In the genomic region with DNA sequence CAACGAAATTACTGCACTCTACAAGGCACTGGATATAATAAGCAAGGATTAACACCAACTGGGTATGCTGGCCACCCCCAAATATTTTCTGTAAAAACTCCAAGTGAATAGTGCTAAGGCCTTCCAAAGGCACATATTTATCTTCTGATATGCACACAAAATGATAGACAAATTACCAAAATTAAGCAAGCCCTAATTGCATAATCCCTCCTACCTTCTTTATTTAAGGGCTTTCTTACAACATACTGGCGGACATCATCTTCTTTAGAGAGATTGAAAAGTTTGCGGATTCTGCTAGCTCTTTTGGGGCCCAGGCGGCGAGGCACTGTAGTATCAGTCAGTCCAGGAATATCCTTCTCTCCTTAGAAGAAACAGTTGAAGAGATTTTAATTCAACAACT, we compare ENCODE assay signal across 9 cellular contexts. TPM values are rescaled to one million over a fixed set of nuclear protein-coding genes. Genes with fewer than 3 reads are reported as not detected.
A peak's percentile ranks its signal among the peaks of the same experiment; 100 is the strongest.
DNase-seq lines count a peak whose midpoint lies in the region; ATAC-seq and TF ChIP-seq lines count a peak whose summit lies in the region.
"Had no signal": no experiment of that assay in that cellular context is flagged by ENCODE, and none has a peak within 500 bp of the region (broad histone marks: within the 10 kb centered on the region; RNA-seq: fewer than 3 reads in every experiment).

No MANE protein-coding gene starts in this region.

- in situ Hi-C loops in mammary epithelial cell (cut with MboI; ENCODE audit: low sequenced_read_pairs in 2 of 2) = no loop called here

- H3K4me2 ChIP-seq in mammary epithelial cell (ENCODE audit: insufficient read depth, low read depth, low read length) = peak overlapping the region; percentile 82

- no TSS peak for BruUV-seq in mammary epithelial cell (replicated peaks; lab: Mats Ljungman, UMichigan)

- peaks cover 6% of the 10 kb centered on the region for H4K20me1 ChIP-seq in mammary epithelial cell (ENCODE audit: insufficient read depth, low read length)

- no peaks in the 10 kb centered on the region for H3K36me3 Mint-ChIP-seq in IgD-negative memory B cell
- H3K36me3 Mint-ChIP-seq in natural killer cell = peaks cover 36% of the 10 kb centered on the region

- no peaks in the 10 kb centered on the region for H3K27me3 ChIP-seq in mammary epithelial cell (ENCODE audit: insufficient read depth, low read length)

- H3K4me1 Mint-ChIP-seq in IgD-negative memory B cell = peaks cover 20 to 35% (median 23%) of the 10 kb centered on the region in 3 donors
- peaks cover 36 to 46% of the 10 kb centered on the region in 2 donors for H3K4me1 Mint-ChIP-seq in natural killer cell

- peak overlapping the region; percentile 97 for H3K9ac ChIP-seq in mammary epithelial cell (ENCODE audit: insufficient read depth, low read length)

- peak overlapping the region; percentile 13 to 99 (median 86) for H3K27ac Mint-ChIP-seq in IgD-negative memory B cell
- H3K27ac Mint-ChIP-seq in natural killer cell = peak overlapping the region; percentile 93 to 99

- ATAC-seq in natural killer cell (no peak), GM21367 (IDR thresholded peaks at IDR 0.05; ENCODE audit: unreplicated experiment) (no peak), GM19397 (IDR thresholded peaks at IDR 0.05; ENCODE audit: unreplicated experiment) (no peak), HG03520 (IDR thresholded peaks at IDR 0.05; ENCODE audit: unreplicated experiment) (no peak)

- peaks cover 54% of the 10 kb centered on the region for H3K36me3 ChIP-seq in mammary epithelial cell (ENCODE audit: insufficient read depth, low read length)

- H3K9me3 Mint-ChIP-seq in IgD-negative memory B cell (no peaks in the 10 kb centered on the region), natural killer cell (no peaks in the 10 kb centered on the region)

- CTCF ChIA-PET in mammary epithelial cell (lab: Charles Lee; ENCODE audit: low non-redundant PET) = no interaction called here

- TF ChIP-seq CTCF in mammary epithelial cell (conservative IDR thresholded peaks at IDR 0.05 in 1 of 2, IDR thresholded peaks at IDR 0.05 in 1 of 2; ENCODE audit: extremely low read depth in 1 of 2, insufficient read depth in 1 of 2, low read depth in 1 of 2, low read length in 2 of 2) (no peak), natural killer cell (IDR thresholded peaks at IDR 0.05) (no peak)

- peaks cover 15% of the 10 kb centered on the region for H3K4me1 ChIP-seq in mammary epithelial cell (ENCODE audit: insufficient read depth, low read length)

- dilution Hi-C loops in mammary epithelial cell (cut with HindIII; ENCODE audit: low sequenced_read_pairs) = loop anchor here (5.0 to 10.0 kb wide), 2 partner anchors 57 to 146 kb away; a partner anchor contains a TSS

- intact Hi-C loops in mammary epithelial cell (cut with micrococcal nuclease) (loop anchor here (10.0 kb wide), 1 partner anchor 143 kb away; a partner anchor contains a TSS), natural killer cell (cut with micrococcal nuclease) (no loop called here)

- WGBS in mammary epithelial cell (ENCODE audit: low coverage, missing lambda C conversion rate) = 49% methylated on average over 5 of the region's 5 CpGs

- H3K4me3 ChIP-seq in mammary epithelial cell (replicated peaks in 1 of 3; ENCODE audit: insufficient read depth in 1 of 3, low read depth in 2 of 3, low read length in 3 of 3) = peak overlapping the region; percentile 17 to 72 (median 60)

- H3K4me3 Mint-ChIP-seq in IgD-negative memory B cell = peak overlapping the region; percentile 88 to 98 (median 96)
- H3K4me3 Mint-ChIP-seq in natural killer cell = peak overlapping the region; percentile 96

- H3K9me3 ChIP-seq in mammary epithelial cell (replicated peaks; ENCODE audit: insufficient read depth, low read length) = no peaks in the 10 kb centered on the region

- no peak overlapping the region for H2AFZ ChIP-seq in mammary epithelial cell (ENCODE audit: low read depth, low read length)

- H3K27me3 Mint-ChIP-seq in IgD-negative memory B cell = no peaks in the 10 kb centered on the region
- H3K27me3 Mint-ChIP-seq in natural killer cell (ENCODE audit: low read depth in 2 of 2) = no peaks in the 10 kb centered on the region

- H3K27ac ChIP-seq in mammary epithelial cell (ENCODE audit: insufficient read depth, low read depth, low read length) = no peak overlapping the region

- peaks cover 39% of the 10 kb centered on the region for H3K79me2 ChIP-seq in mammary epithelial cell (ENCODE audit: insufficient read depth, low read length)

- DNase-seq in CD1c-positive myeloid dendritic cell (ENCODE audit: extremely low spot score) = peak; percentile 30
- DNase-seq in mammary epithelial cell = no peak
- DNase-seq in natural killer cell = no peak
- DNase-seq in NCI-H1694 treated with DMSO at 0.1 percent for 48 hours (lab: John Stamatoyannopoulos, UW) = no peak
- DNase-seq: T-helper 9 cell had no signal

RNA-seq across cellular contexts. Expression of a gene that starts 1.9 kb away (rescaled TPM):
- 3,354 TPM for polyA plus RNA-seq in IgD-negative memory B cell
- 1,000 to 10,000 TPM in 1 of 2 donors, 100 to 1,000 TPM in 1; 785 to 2,038 TPM for total RNA-seq in mammary epithelial cell
- 1,908 TPM for polyA plus RNA-seq in mammary epithelial cell
- polyA minus RNA-seq in mammary epithelial cell = 932 TPM
- 1,000 to 10,000 TPM; 1,207 to 1,412 (median 1,371) TPM for total RNA-seq in natural killer cell

RNA-seq across cellular contexts. Expression of a gene that starts 30.7 kb away (rescaled TPM):
- polyA plus RNA-seq in IgD-negative memory B cell (0.85 TPM), mammary epithelial cell (11.8 TPM)
- total RNA-seq in mammary epithelial cell (10 to 100 TPM in 1 of 2 donors, 1 to 10 TPM in 1; 9.1 to 38.3 TPM), natural killer cell (1 to 10 TPM in 2 of 3 donors, under 1 TPM in 1; 0.61 to 1.3 (median 1.2) TPM)
- 34.2 TPM for polyA minus RNA-seq in mammary epithelial cell

Comparison
In these comparisons a context has a peak if more than half of its experiments do, and no peak if none do; other contexts are left out.
1. RNA of a gene that starts 30.7 kb away (total RNA-seq): 9.1 to 38.3 TPM in mammary epithelial cell; 0.61 to 1.3 TPM in natural killer cell; every median in the first group is over 4 times any median in the second.